ENCODE assay signal across 2 cellular contexts in genomic region chr5:62334082-62334481, GRCh38.
TF ChIP-seq lines count a peak whose summit lies in the region.

No MANE protein-coding gene starts in this region.

TF ChIP-seq in GM23338, 12 proteins besides CTCF, POLR2A, EP300 and RAD21:
- TF ChIP-seq STAT1 (IDR thresholded peaks at IDR 0.05; ENCODE audit: unreplicated experiment) (no peak), CREB1 (CRISPR knock-in tag; IDR thresholded peaks at IDR 0.05; ENCODE audit: low read depth) (no peak), POLR2AphosphoS5 (IDR thresholded peaks at IDR 0.05; ENCODE audit: low read depth) (no peak), NANOG (IDR thresholded peaks at IDR 0.05; ENCODE audit: borderline replicate concordance) (no peak), EZH2phosphoT487 (IDR thresholded peaks at IDR 0.05; ENCODE audit: unreplicated experiment) (no peak), JUNB (IDR thresholded peaks at IDR 0.05; ENCODE audit: unreplicated experiment) (no peak), EZH2 (IDR thresholded peaks at IDR 0.05; ENCODE audit: low read depth, unreplicated experiment) (no peak), ZNF114 (CRISPR knock-in tag; IDR thresholded peaks at IDR 0.05) (no peak), ZNF462 (CRISPR knock-in tag; IDR thresholded peaks at IDR 0.05) (no peak), ZNF331 (CRISPR knock-in tag; IDR thresholded peaks at IDR 0.05; ENCODE audit: low read depth) (no peak)
- TF ChIP-seq, protein P1, sequence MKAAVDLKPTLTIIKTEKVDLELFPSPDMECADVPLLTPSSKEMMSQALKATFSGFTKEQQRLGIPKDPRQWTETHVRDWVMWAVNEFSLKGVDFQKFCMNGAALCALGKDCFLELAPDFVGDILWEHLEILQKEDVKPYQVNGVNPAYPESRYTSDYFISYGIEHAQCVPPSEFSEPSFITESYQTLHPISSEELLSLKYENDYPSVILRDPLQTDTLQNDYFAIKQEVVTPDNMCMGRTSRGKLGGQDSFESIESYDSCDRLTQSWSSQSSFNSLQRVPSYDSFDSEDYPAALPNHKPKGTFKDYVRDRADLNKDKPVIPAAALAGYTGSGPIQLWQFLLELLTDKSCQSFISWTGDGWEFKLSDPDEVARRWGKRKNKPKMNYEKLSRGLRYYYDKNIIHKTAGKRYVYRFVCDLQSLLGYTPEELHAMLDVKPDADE (IDR thresholded peaks at IDR 0.05), result no peak
- TF ChIP-seq, protein P2, sequence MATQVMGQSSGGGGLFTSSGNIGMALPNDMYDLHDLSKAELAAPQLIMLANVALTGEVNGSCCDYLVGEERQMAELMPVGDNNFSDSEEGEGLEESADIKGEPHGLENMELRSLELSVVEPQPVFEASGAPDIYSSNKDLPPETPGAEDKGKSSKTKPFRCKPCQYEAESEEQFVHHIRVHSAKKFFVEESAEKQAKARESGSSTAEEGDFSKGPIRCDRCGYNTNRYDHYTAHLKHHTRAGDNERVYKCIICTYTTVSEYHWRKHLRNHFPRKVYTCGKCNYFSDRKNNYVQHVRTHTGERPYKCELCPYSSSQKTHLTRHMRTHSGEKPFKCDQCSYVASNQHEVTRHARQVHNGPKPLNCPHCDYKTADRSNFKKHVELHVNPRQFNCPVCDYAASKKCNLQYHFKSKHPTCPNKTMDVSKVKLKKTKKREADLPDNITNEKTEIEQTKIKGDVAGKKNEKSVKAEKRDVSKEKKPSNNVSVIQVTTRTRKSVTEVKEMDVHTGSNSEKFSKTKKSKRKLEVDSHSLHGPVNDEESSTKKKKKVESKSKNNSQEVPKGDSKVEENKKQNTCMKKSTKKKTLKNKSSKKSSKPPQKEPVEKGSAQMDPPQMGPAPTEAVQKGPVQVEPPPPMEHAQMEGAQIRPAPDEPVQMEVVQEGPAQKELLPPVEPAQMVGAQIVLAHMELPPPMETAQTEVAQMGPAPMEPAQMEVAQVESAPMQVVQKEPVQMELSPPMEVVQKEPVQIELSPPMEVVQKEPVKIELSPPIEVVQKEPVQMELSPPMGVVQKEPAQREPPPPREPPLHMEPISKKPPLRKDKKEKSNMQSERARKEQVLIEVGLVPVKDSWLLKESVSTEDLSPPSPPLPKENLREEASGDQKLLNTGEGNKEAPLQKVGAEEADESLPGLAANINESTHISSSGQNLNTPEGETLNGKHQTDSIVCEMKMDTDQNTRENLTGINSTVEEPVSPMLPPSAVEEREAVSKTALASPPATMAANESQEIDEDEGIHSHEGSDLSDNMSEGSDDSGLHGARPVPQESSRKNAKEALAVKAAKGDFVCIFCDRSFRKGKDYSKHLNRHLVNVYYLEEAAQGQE (IDR thresholded peaks at IDR 0.05; ENCODE audit: unreplicated experiment), result no peak

TF ChIP-seq in HepG2, 621 proteins besides CTCF, POLR2A, EP300 and RAD21:
- no peak for TF ChIP-seq ZNF264 (CRISPR knock-in tag; IDR thresholded peaks at IDR 0.05)
- no peak for TF ChIP-seq GABPA (IDR thresholded peaks at IDR 0.05; ENCODE audit: low read depth, low read length)
- TF ChIP-seq GABPA (CRISPR knock-in tag; IDR thresholded peaks at IDR 0.05; ENCODE audit: low read depth), result no peak
- TF ChIP-seq RFX3 (CRISPR knock-in tag; IDR thresholded peaks at IDR 0.05), result no peak
- no peak for TF ChIP-seq ISL2 (CRISPR knock-in tag; IDR thresholded peaks at IDR 0.05)
- no peak for TF ChIP-seq CBFB (CRISPR knock-in tag; IDR thresholded peaks at IDR 0.05)
- no peak for TF ChIP-seq CREB1 (IDR thresholded peaks at IDR 0.05)
- no peak for TF ChIP-seq CREB1 (CRISPR knock-in tag; IDR thresholded peaks at IDR 0.05)
- TF ChIP-seq, protein P3, sequence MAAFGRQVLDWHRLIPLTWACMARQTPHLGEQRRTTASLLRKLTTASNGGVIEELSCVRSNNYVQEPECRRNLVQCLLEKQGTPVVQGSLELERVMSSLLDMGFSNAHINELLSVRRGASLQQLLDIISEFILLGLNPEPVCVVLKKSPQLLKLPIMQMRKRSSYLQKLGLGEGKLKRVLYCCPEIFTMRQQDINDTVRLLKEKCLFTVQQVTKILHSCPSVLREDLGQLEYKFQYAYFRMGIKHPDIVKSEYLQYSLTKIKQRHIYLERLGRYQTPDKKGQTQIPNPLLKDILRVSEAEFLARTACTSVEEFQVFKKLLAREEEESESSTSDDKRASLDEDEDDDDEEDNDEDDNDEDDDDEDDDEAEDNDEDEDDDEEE (CRISPR knock-in tag; IDR thresholded peaks at IDR 0.05), result no peak
- no peak for TF ChIP-seq ZNF749 (CRISPR knock-in tag; IDR thresholded peaks at IDR 0.05; ENCODE audit: borderline replicate concordance)
- TF ChIP-seq ZNF746 (CRISPR knock-in tag; IDR thresholded peaks at IDR 0.05), result no peak
- TF ChIP-seq ZNF292 (CRISPR knock-in tag; IDR thresholded peaks at IDR 0.05; ENCODE audit: borderline replicate concordance, low read depth), result no peak
- no peak for TF ChIP-seq FOXP1 (IDR thresholded peaks at IDR 0.05)
- no peak for TF ChIP-seq FOXP1 (CRISPR knock-in tag; IDR thresholded peaks at IDR 0.05)
- no peak for TF ChIP-seq ZNF350 (CRISPR knock-in tag; IDR thresholded peaks at IDR 0.05; ENCODE audit: borderline replicate concordance, low read depth)
- no peak for TF ChIP-seq ZNF557 (CRISPR knock-in tag; IDR thresholded peaks at IDR 0.05)
- no peak for TF ChIP-seq LCORL (IDR thresholded peaks at IDR 0.05)
- no peak for TF ChIP-seq LCORL (CRISPR knock-in tag; IDR thresholded peaks at IDR 0.05)
- no peak for TF ChIP-seq E2F1 (CRISPR knock-in tag; IDR thresholded peaks at IDR 0.05)
- no peak for TF ChIP-seq XRCC5 (optimal IDR thresholded peaks at IDR 0.05; ENCODE audit: low read length)
- no peak for TF ChIP-seq TFDP2 (CRISPR knock-in tag; IDR thresholded peaks at IDR 0.05)
- TF ChIP-seq ZNF230 (CRISPR knock-in tag; IDR thresholded peaks at IDR 0.05), result no peak
